In the genomic region with DNA sequence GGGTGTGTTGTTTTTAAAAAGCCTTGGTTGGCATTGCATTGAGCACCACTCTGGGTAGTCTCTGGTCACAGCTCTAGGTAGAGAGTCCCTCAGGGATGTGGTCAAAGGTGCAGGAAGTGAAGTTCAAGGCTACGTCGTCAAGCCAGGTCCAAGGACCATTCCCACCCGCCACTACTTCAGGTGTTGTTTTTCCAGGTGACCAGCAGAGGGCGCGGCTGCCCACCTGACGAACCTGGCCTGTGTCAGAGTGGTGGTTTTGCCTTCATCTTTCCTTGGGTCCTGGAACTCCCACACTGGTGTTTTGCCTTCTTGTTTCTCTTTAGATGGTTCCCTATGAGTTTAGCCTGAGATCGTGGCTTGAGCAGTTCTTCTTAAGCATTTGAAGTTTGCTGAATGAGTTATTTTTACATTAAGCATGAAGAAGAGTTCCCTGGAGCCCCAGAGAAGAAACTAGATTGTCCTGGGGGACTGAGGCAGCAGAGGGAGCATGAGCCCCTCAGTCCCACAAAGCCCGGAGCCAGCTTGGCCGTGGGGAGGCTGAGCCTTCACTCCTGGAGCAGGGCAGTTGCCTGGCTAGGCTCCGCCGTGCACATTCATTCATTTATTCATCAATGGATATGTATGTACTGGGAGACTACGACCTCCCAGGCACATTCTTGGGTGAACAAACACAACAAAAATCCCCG, we compare ENCODE assay signal across 1 cellular context.
TF ChIP-seq lines count a peak whose summit lies in the region.

No MANE protein-coding gene starts in this region.

TF ChIP-seq in HepG2, 621 proteins besides CTCF, POLR2A, EP300 and RAD21 (continued from another document and continues in another):
- TF ChIP-seq, protein P1, sequence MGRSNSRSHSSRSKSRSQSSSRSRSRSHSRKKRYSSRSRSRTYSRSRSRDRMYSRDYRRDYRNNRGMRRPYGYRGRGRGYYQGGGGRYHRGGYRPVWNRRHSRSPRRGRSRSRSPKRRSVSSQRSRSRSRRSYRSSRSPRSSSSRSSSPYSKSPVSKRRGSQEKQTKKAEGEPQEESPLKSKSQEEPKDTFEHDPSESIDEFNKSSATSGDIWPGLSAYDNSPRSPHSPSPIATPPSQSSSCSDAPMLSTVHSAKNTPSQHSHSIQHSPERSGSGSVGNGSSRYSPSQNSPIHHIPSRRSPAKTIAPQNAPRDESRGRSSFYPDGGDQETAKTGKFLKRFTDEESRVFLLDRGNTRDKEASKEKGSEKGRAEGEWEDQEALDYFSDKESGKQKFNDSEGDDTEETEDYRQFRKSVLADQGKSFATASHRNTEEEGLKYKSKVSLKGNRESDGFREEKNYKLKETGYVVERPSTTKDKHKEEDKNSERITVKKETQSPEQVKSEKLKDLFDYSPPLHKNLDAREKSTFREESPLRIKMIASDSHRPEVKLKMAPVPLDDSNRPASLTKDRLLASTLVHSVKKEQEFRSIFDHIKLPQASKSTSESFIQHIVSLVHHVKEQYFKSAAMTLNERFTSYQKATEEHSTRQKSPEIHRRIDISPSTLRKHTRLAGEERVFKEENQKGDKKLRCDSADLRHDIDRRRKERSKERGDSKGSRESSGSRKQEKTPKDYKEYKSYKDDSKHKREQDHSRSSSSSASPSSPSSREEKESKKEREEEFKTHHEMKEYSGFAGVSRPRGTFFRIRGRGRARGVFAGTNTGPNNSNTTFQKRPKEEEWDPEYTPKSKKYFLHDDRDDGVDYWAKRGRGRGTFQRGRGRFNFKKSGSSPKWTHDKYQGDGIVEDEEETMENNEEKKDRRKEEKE (IDR thresholded peaks at IDR 0.05) = no peak
- TF ChIP-seq, protein P2, sequence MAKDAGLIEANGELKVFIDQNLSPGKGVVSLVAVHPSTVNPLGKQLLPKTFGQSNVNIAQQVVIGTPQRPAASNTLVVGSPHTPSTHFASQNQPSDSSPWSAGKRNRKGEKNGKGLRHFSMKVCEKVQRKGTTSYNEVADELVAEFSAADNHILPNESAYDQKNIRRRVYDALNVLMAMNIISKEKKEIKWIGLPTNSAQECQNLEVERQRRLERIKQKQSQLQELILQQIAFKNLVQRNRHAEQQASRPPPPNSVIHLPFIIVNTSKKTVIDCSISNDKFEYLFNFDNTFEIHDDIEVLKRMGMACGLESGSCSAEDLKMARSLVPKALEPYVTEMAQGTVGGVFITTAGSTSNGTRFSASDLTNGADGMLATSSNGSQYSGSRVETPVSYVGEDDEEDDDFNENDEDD (CRISPR knock-in tag; IDR thresholded peaks at IDR 0.05; ENCODE audit: borderline replicate concordance) = peak; percentile 17; the same call in 1 of the 2 replicates
- TF ChIP-seq DZIP1 (CRISPR knock-in tag; IDR thresholded peaks at IDR 0.05) (no peak), ZNF451 (CRISPR knock-in tag; IDR thresholded peaks at IDR 0.05) (no peak), NFKB2 (CRISPR knock-in tag; IDR thresholded peaks at IDR 0.05; ENCODE audit: borderline replicate concordance) (peak; percentile 53; the same call in 1 of the 2 replicates), KDM5B (CRISPR knock-in tag; IDR thresholded peaks at IDR 0.05; ENCODE audit: borderline replicate concordance) (peak; percentile 44; the same call in 1 of the 2 replicates), YEATS4 (CRISPR knock-in tag; IDR thresholded peaks at IDR 0.05; ENCODE audit: borderline replicate concordance) (no peak), CBX1 (IDR thresholded peaks at IDR 0.05; ENCODE audit: low read depth) (peak; percentile 67), ZNF382 (CRISPR knock-in tag; IDR thresholded peaks at IDR 0.05; ENCODE audit: borderline replicate concordance) (no peak), STAG1 (CRISPR knock-in tag; IDR thresholded peaks at IDR 0.05) (peak; percentile 86), ZNF253 (CRISPR knock-in tag; IDR thresholded peaks at IDR 0.05; ENCODE audit: borderline replicate concordance) (no peak), ARID5B (CRISPR knock-in tag; IDR thresholded peaks at IDR 0.05) (peak; percentile 36; the same call in 1 of the 2 replicates), XRCC5 (optimal IDR thresholded peaks at IDR 0.05; ENCODE audit: low read length) (peak; percentile 47), NFE2L2 (IDR thresholded peaks at IDR 0.05; ENCODE audit: low read length) (no peak), ZBTB7A (CRISPR knock-in tag; IDR thresholded peaks at IDR 0.05) (no peak), E2F2 (CRISPR knock-in tag; IDR thresholded peaks at IDR 0.05; ENCODE audit: borderline replicate concordance) (0 out of 2 replicates have a peak, but pooled peaks have one; percentile 43), HNF4G (IDR thresholded peaks at IDR 0.05; ENCODE audit: borderline replicate concordance, low read depth, low read length) (peak; percentile 55), HNF4G (CRISPR knock-in tag; IDR thresholded peaks at IDR 0.05; ENCODE audit: borderline replicate concordance, low read depth) (no peak; the same call in 1 of the 2 replicates), SMC3 (IDR thresholded peaks at IDR 0.05; ENCODE audit: low read length) (peak; percentile 75), USF2 (IDR thresholded peaks at IDR 0.05; ENCODE audit: low read depth, low read length) (no peak), USF2 (CRISPR knock-in tag; IDR thresholded peaks at IDR 0.05; ENCODE audit: borderline replicate concordance) (no peak), KDM2A (CRISPR knock-in tag; IDR thresholded peaks at IDR 0.05; ENCODE audit: borderline replicate concordance, low read depth) (peak; percentile 64; the same call in 1 of the 2 replicates), ZNF704 (CRISPR knock-in tag; IDR thresholded peaks at IDR 0.05; ENCODE audit: borderline replicate concordance) (0 out of 2 replicates have a peak, but pooled peaks have one; percentile 62), SALL1 (CRISPR knock-in tag; IDR thresholded peaks at IDR 0.05) (peak; percentile 52; the same call in 1 of the 2 replicates), ZNF773 (CRISPR knock-in tag; IDR thresholded peaks at IDR 0.05; ENCODE audit: borderline replicate concordance) (peak; percentile 45; the same call in 1 of the 2 replicates), PITX1 (CRISPR knock-in tag; IDR thresholded peaks at IDR 0.05) (peak; percentile 39; the same call in 1 of the 2 replicates), RARA (CRISPR knock-in tag; IDR thresholded peaks at IDR 0.05) (peak; percentile 69), HOXA3 (CRISPR knock-in tag; IDR thresholded peaks at IDR 0.05) (peak; percentile 29; the same call in 1 of the 2 replicates), CBX5 (CRISPR knock-in tag; IDR thresholded peaks at IDR 0.05; ENCODE audit: borderline replicate concordance) (no peak), ZNF292 (CRISPR knock-in tag; IDR thresholded peaks at IDR 0.05; ENCODE audit: borderline replicate concordance, low read depth) (no peak), IKZF1 (IDR thresholded peaks at IDR 0.05) (no peak), HNF4A (CRISPR knock-in tag; IDR thresholded peaks at IDR 0.05) (peak; percentile 90), GABPB1 (CRISPR knock-in tag; IDR thresholded peaks at IDR 0.05) (peak; percentile 49; the same call in 1 of the 2 replicates), JDP2 (CRISPR knock-in tag; IDR thresholded peaks at IDR 0.05; ENCODE audit: borderline replicate concordance) (no peak), MXD1 (CRISPR knock-in tag; IDR thresholded peaks at IDR 0.05) (no peak), NR2F6 (IDR thresholded peaks at IDR 0.05) (peak; percentile 44; the same call in 1 of the 2 replicates), NR2F6 (CRISPR knock-in tag; IDR thresholded peaks at IDR 0.05) (peak; percentile 55; the same call in 1 of the 2 replicates), SPEN (CRISPR knock-in tag; IDR thresholded peaks at IDR 0.05; ENCODE audit: low read depth) (peak; percentile 30; the same call in 1 of the 2 replicates), NR3C1 (CRISPR knock-in tag; IDR thresholded peaks at IDR 0.05) (no peak), SP4 (CRISPR knock-in tag; IDR thresholded peaks at IDR 0.05) (no peak)
- TF ChIP-seq, protein P3, sequence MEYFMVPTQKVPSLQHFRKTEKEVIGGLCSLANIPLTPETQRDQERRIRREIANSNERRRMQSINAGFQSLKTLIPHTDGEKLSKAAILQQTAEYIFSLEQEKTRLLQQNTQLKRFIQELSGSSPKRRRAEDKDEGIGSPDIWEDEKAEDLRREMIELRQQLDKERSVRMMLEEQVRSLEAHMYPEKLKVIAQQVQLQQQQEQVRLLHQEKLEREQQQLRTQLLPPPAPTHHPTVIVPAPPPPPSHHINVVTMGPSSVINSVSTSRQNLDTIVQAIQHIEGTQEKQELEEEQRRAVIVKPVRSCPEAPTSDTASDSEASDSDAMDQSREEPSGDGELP (IDR thresholded peaks at IDR 0.05; ENCODE audit: borderline replicate concordance, low read depth) = peak; percentile 29; the same call in 1 of the 2 replicates
